In genomic region chr3:72487078-72487765, GRCh38 we compare ENCODE assay signal across 8 cellular contexts. TPM values are rescaled to one million over a fixed set of nuclear protein-coding genes. Genes with fewer than 3 reads are reported as not detected.
A peak's percentile ranks its signal among the peaks of the same experiment; 100 is the strongest.
DNase-seq lines count a peak whose midpoint lies in the region; TF ChIP-seq lines count a peak whose summit lies in the region.

No MANE protein-coding gene starts in this region.

- DNase-seq in SIG-M5 treated with dmso at 0.1 percent for 504 hours (lab: John Stamatoyannopoulos, UW; ENCODE audit: unreplicated experiment) (peak; percentile 19), SIG-M5 (lab: John Stamatoyannopoulos, UW) (no peak), T1000 (lab: John Stamatoyannopoulos, UW) (peak; percentile 76), fibroblast of villous mesenchyme (ENCODE audit: low read depth) (peak; percentile 91), skeletal muscle cell (ENCODE audit: low read depth) (peak; percentile 57), T-helper 9 cell (no peak), D341Med (ENCODE audit: low spot score) (no peak), cerebellum (ENCODE audit: low spot score) (no peak)

- H3K4me3 ChIP-seq in fibroblast of villous mesenchyme (ENCODE audit: low read depth, low read length) = no peak overlapping the region
- no peak overlapping the region for H3K4me3 ChIP-seq in skeletal muscle cell (ENCODE audit: low read depth, low read length)

- TF ChIP-seq CTCF in fibroblast of villous mesenchyme (IDR thresholded peaks at IDR 0.05; ENCODE audit: insufficient read depth, low read depth, low read length) = no peak

RNA-seq across cellular contexts. Expression of gene RYBP, which starts 40.8 kb away (rescaled TPM):
- total RNA-seq in fibroblast of villous mesenchyme (9.3 and 13.0 TPM in 2 replicates), cerebellum (22.2 TPM)

Comparison
In these comparisons a context has a peak if more than half of its experiments do, and no peak if none do; other contexts are left out.
1. DNase-seq: peak in SIG-M5 treated with dmso at 0.1 percent for 504 hours (single experiment), T1000 (single experiment), fibroblast of villous mesenchyme (single experiment) and skeletal muscle cell (single experiment); none in SIG-M5 (single experiment), T-helper 9 cell (single experiment), D341Med (single experiment) and cerebellum (single experiment).